In the genomic region with DNA sequence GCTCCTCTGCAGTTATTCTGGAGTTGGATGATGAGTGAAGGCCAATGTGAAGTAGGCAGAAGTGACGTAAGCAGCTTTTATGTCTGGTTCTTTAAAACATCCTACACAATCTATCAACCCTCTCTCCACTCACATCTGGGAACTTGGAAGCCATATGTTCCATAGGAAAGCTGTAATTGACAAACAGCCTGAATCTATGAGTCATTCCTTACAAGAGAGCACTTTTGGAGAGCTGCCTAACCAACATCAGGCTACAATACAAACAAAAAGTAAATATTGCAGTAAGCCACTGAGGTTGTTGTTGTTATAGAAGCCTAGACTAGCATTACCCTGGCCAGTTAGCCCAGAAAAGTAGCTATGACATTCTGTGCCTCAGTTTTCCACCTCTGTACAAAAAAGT, we compare ENCODE assay signal across 14 cellular contexts. TPM values are rescaled to one million over a fixed set of nuclear protein-coding genes. Genes with fewer than 3 reads are reported as not detected.
DNase-seq lines count a peak whose midpoint lies in the region; ATAC-seq and TF ChIP-seq lines count a peak whose summit lies in the region.
"Had no signal": no experiment of that assay in that cellular context is flagged by ENCODE, and none has a peak within 500 bp of the region (broad histone marks: within the 10 kb centered on the region; RNA-seq: fewer than 3 reads in every experiment).

No MANE protein-coding gene starts in this region.

- CTCF ChIA-PET in AG04450 (lab: Charles Lee): interaction anchor here (0.9 to 7.9 kb wide), 6 partner anchors 16 to 86 kb away, joined by 3 to 73 read pairs (median 4); partner anchors contain the start of gene CCL1

- ATAC-seq in HG03196 (IDR thresholded peaks at IDR 0.05; ENCODE audit: unreplicated experiment) (no peak), HG03442 (IDR thresholded peaks at IDR 0.05; ENCODE audit: unreplicated experiment) (no peak)
- ATAC-seq: activated T-cell treated with anti-CD3 and anti-CD28 coated beads, Interleukin-2, amount 50 U/mL, for 4 hours had no signal

- no peaks in the 10 kb centered on the region for H3K36me3 ChIP-seq in adipocyte (ENCODE audit: control insufficient read depth, insufficient read depth, low read length, severe bottlenecking)

- H3K4me3 ChIP-seq in AG04450 (ENCODE audit: low read depth, low read length): no peak overlapping the region
- H3K4me3 ChIP-seq in adipocyte (ENCODE audit: low read length): no peak overlapping the region

- H3K9ac ChIP-seq in adipocyte (ENCODE audit: low read length): no peak overlapping the region

- no peaks in the 10 kb centered on the region for H3K9me3 ChIP-seq in AG04450 (ENCODE audit: control insufficient read depth, insufficient read depth, low read length)
- H3K9me3 ChIP-seq in adipocyte (ENCODE audit: control insufficient read depth, low read length): no peaks in the 10 kb centered on the region

- H3K27me3 ChIP-seq in AG04450 (ENCODE audit: control insufficient read depth, insufficient read depth, low read length) (peaks cover 2% of the 10 kb centered on the region), adipocyte (replicated peaks; ENCODE audit: control insufficient read depth, insufficient read depth, low read length) (no peaks in the 10 kb centered on the region)

- H3K4me1 ChIP-seq in adipocyte (ENCODE audit: control insufficient read depth, insufficient read depth, low read length): peaks cover 16% of the 10 kb centered on the region

- no peak overlapping the region for H3K27ac ChIP-seq in AG04450 (ENCODE audit: low read depth, low read length)

- POLR2A ChIA-PET in AG04450 (lab: Yijun Ruan, JAX): interaction anchor here (1.2 to 2.6 kb wide), 4 partner anchors 20 to 27 kb away, joined by 6 to 12 read pairs (median 10); partner anchors contain the start of gene CCL2

- DNase-seq in AG04450 (ENCODE audit: low read depth, low spot score) (peak; percentile 95), H4 (ENCODE audit: low spot score) (peak; percentile 92), adipocyte (ENCODE audit: low read depth) (peak; percentile 90), foreskin melanocyte (peak; percentile 39), SHP77 treated with DMSO at 0.1 percent for 48 hours (lab: John Stamatoyannopoulos, UW) (no peak)
- no peak for DNase-seq in activated CD4-positive, alpha-beta T cell treated with anti-CD3 and anti-CD28 coated beads, Interleukin-2, amount 50 U/mL, for 48 hours
- DNase-seq: activated T-cell treated with anti-CD3 and anti-CD28 coated beads, Interleukin-2, amount 50 U/mL, for 4 hours; immature natural killer cell; stimulated activated CD4-positive, alpha-beta T cell treated with anti-CD3 and anti-CD28 coated beads, Interleukin-4, amount 100 ng/mL, for 1 hour; stimulated activated naive CD4-positive, alpha-beta T cell treated with Interleukin-2 at 50 U/mL for 16 hours had no signal

- no peak for TF ChIP-seq CTCF in AG04450 (IDR thresholded peaks at IDR 0.05; ENCODE audit: low read depth, low read length)

RNA-seq across cellular contexts. Expression of gene CCL7, which starts 5.9 kb away (rescaled TPM):
- polyA plus RNA-seq in AG04450 (2011; rRNA removed): 0.50 and 0.62 TPM in 2 replicates
- polyA minus RNA-seq in AG04450 (2011; rRNA and poly(A)+ RNA removed): not detected in 2 replicates
- total RNA-seq in H4 (2014; rRNA removed; shearing (Covaris generic)): not detected in 2 replicates
- total RNA-seq: activated T-cell treated with anti-CD3 and anti-CD28 coated beads, Interleukin-2, amount 50 U/mL, for 4 hours had no signal
- polyA plus RNA-seq: immature natural killer cell had no signal

RNA-seq across cellular contexts. Expression of gene CCL11, which starts 9.7 kb away (rescaled TPM):
- 0.73 and 0.89 TPM in 2 replicates for polyA plus RNA-seq in AG04450 (2011; rRNA removed)
- polyA minus RNA-seq in AG04450 (2011; rRNA and poly(A)+ RNA removed): 0.55 TPM in 1 of 2 replicates, not detected in the other
- total RNA-seq in H4 (2014; rRNA removed; shearing (Covaris generic)): not detected in 2 replicates
- total RNA-seq: activated T-cell treated with anti-CD3 and anti-CD28 coated beads, Interleukin-2, amount 50 U/mL, for 4 hours; epithelial cell of proximal tubule had no signal
- polyA plus RNA-seq: CD14-positive monocyte, immature natural killer cell had no signal

RNA-seq across cellular contexts. Expression of gene CCL2, which starts 20.8 kb away (rescaled TPM):
- polyA plus RNA-seq in AG04450 (2011; rRNA removed): 119 and 176 TPM in 2 replicates
- polyA minus RNA-seq in AG04450 (2011; rRNA and poly(A)+ RNA removed): 161 and 247 TPM in 2 replicates
- total RNA-seq in H4 (2014; rRNA removed; shearing (Covaris generic)): 64.2 and 86.8 TPM in 2 replicates

RNA-seq across cellular contexts. Expression of gene CCL8, which starts 43.4 kb away (rescaled TPM):
- 0.06 TPM in 1 of 2 replicates, not detected in the other for polyA plus RNA-seq in AG04450 (2011; rRNA removed)
- not detected in 2 replicates for polyA minus RNA-seq in AG04450 (2011; rRNA and poly(A)+ RNA removed)
- total RNA-seq in H4 (2014; rRNA removed; shearing (Covaris generic)): not detected in 2 replicates
- total RNA-seq: activated T-cell treated with anti-CD3 and anti-CD28 coated beads, Interleukin-2, amount 50 U/mL, for 4 hours; epithelial cell of proximal tubule had no signal
- polyA plus RNA-seq: immature natural killer cell had no signal

Comparison
In these comparisons a context has a peak if more than half of its experiments do, and no peak if none do; other contexts are left out.
1. DNase-seq: peak in AG04450 (single experiment), H4 (single experiment), adipocyte (single experiment) and foreskin melanocyte (single experiment); none in activated CD4-positive, alpha-beta T cell treated with anti-CD3 and anti-CD28 coated beads, Interleukin-2, amount 50 U/mL, for 48 hours (0 of 2) and SHP77 treated with DMSO at 0.1 percent for 48 hours (single experiment).